10 cellular contexts compared by ENCODE assay signal in genomic region chr5:1108865-1109174, GRCh38.
A peak's percentile ranks its signal among the peaks of the same experiment; 100 is the strongest.
DNase-seq lines count a peak whose midpoint lies in the region; ATAC-seq and TF ChIP-seq lines count a peak whose summit lies in the region.
"Had no signal": no experiment of that assay in that cellular context is flagged by ENCODE, and none has a peak within 500 bp of the region (broad histone marks: within the 10 kb centered on the region; RNA-seq: fewer than 3 reads in every experiment).

No MANE protein-coding gene starts in this region.

- no peaks in the 10 kb centered on the region for H3K9me3 Mint-ChIP-seq in stimulated activated naive CD8-positive, alpha-beta T cell treated with anti-CD3 and anti-CD28 coated beads, Interleukin-15, amount 100 ng/mL, for 72 hours
- H3K9me3 Mint-ChIP-seq: T-helper 1 cell treated with Interleukin-12 subunit alpha and Interleukin-12 subunit beta and Interleukin-4 antibody, amounts not matched to agents 30 μg/mL and 1 μg/mL, for 36 hours had no signal

- peak overlapping the region; percentile 81 to 86 for H3K4me3 ChIP-seq in duodenal mucosa (ENCODE audit: low read depth in 1 of 2, low read length in 2 of 2)
- no peak overlapping the region for H3K4me3 ChIP-seq in mucosa of stomach (ENCODE audit: low read length)

- peak overlapping the region; percentile 8 to 71 for H3K4me3 Mint-ChIP-seq in stimulated activated naive CD8-positive, alpha-beta T cell treated with anti-CD3 and anti-CD28 coated beads, Interleukin-15, amount 100 ng/mL, for 72 hours
- H3K4me3 Mint-ChIP-seq: T-helper 1 cell treated with Interleukin-12 subunit alpha and Interleukin-12 subunit beta and Interleukin-4 antibody, amounts not matched to agents 30 μg/mL and 1 μg/mL, for 36 hours had no signal

- H3K27ac Mint-ChIP-seq in stimulated activated naive CD8-positive, alpha-beta T cell treated with anti-CD3 and anti-CD28 coated beads, Interleukin-15, amount 100 ng/mL, for 72 hours = no peak overlapping the region

- CTCF ChIA-PET in GM10248 (lab: Yijun Ruan, JAX) = interaction anchor here (1.3 to 2.0 kb wide), 2 partner anchors 25 to 536 kb away, joined by 3 to 4 read pairs; no protein-coding TSS in a partner anchor

- H3K27me3 ChIP-seq in duodenal mucosa (ENCODE audit: control insufficient read depth in 1 of 2, insufficient read depth in 2 of 2, low read length in 2 of 2) = no peaks in the 10 kb centered on the region
- H3K27me3 ChIP-seq in mucosa of stomach (ENCODE audit: control insufficient read depth, insufficient read depth, low read length) = no peaks in the 10 kb centered on the region

- no peak for TF ChIP-seq CTCF in GM10248 (IDR thresholded peaks at IDR 0.05; ENCODE audit: control extremely low read depth, extremely low read depth, low read depth, missing control alignments)

- ATAC-seq in stimulated activated naive CD8-positive, alpha-beta T cell treated with anti-CD3 and anti-CD28 coated beads, Interleukin-15, amount 100 ng/mL, for 72 hours = no peak
- ATAC-seq in stimulated activated naive CD8-positive, alpha-beta T cell treated with anti-CD3 and anti-CD28 coated beads, Interleukin-15, Interleukin-2, amounts not matched to agents 100 U/mL and 50 U/mL, for 24 hours = no peak

- no peak for DNase-seq in stimulated activated naive CD8-positive, alpha-beta T cell treated with anti-CD3 and anti-CD28 coated beads, Interleukin-15, amount 100 ng/mL, for 72 hours
- no peak for DNase-seq in stimulated activated naive CD8-positive, alpha-beta T cell treated with anti-CD3 and anti-CD28 coated beads, Interleukin-15, Interleukin-2, amounts not matched to agents 100 U/mL and 50 U/mL, for 24 hours
- DNase-seq in kidney tubule cell (ENCODE audit: low spot score) (no peak), kidney glomerular epithelial cell (lab: John Stamatoyannopoulos, UW) (no peak), HK-2 (ENCODE audit: unreplicated experiment) (no peak), GM10248 (ENCODE audit: extremely low spot score) (no peak)
- DNase-seq: NK-92 treated with Interleukin-12 subunit alpha and Interleukin-12 subunit beta, amount 100 ng/mL, for 24 hours had no signal

- no peaks in the 10 kb centered on the region for H3K9me3 ChIP-seq in duodenal mucosa (ENCODE audit: control insufficient read depth in 1 of 2, low read length in 2 of 2)
- no peaks in the 10 kb centered on the region for H3K9me3 ChIP-seq in mucosa of stomach (ENCODE audit: control insufficient read depth, low read length)

- peak overlapping the region; percentile 32 for H3K27ac ChIP-seq in duodenal mucosa (ENCODE audit: low read depth, low read length)

- H3K36me3 ChIP-seq in duodenal mucosa (ENCODE audit: control insufficient read depth in 1 of 2, insufficient read depth in 2 of 2, low read length in 2 of 2) (no peaks in the 10 kb centered on the region), mucosa of stomach (ENCODE audit: control insufficient read depth, insufficient read depth, low read length) (no peaks in the 10 kb centered on the region)

- H3K9ac ChIP-seq in duodenal mucosa (ENCODE audit: low read depth in 1 of 2, low read length in 2 of 2) (peak overlapping the region; percentile 72 to 90), mucosa of stomach (ENCODE audit: low read length) (peak overlapping the region; percentile 34)

- peaks cover 72% of the 10 kb centered on the region for H3K4me1 Mint-ChIP-seq in stimulated activated naive CD8-positive, alpha-beta T cell treated with anti-CD3 and anti-CD28 coated beads, Interleukin-15, amount 100 ng/mL, for 72 hours

- no peaks in the 10 kb centered on the region for H3K27me3 Mint-ChIP-seq in stimulated activated naive CD8-positive, alpha-beta T cell treated with anti-CD3 and anti-CD28 coated beads, Interleukin-15, amount 100 ng/mL, for 72 hours

- POLR2A ChIA-PET in GM10248 (lab: Yijun Ruan, JAX) = no interaction called here

- H3K4me1 ChIP-seq in duodenal mucosa (ENCODE audit: control insufficient read depth in 1 of 2, insufficient read depth in 2 of 2, low read length in 2 of 2) (peaks cover 65 to 70% of the 10 kb centered on the region in 2 donors), mucosa of stomach (ENCODE audit: control insufficient read depth, insufficient read depth, low read length) (peaks cover 66% of the 10 kb centered on the region)
